In the genomic region with DNA sequence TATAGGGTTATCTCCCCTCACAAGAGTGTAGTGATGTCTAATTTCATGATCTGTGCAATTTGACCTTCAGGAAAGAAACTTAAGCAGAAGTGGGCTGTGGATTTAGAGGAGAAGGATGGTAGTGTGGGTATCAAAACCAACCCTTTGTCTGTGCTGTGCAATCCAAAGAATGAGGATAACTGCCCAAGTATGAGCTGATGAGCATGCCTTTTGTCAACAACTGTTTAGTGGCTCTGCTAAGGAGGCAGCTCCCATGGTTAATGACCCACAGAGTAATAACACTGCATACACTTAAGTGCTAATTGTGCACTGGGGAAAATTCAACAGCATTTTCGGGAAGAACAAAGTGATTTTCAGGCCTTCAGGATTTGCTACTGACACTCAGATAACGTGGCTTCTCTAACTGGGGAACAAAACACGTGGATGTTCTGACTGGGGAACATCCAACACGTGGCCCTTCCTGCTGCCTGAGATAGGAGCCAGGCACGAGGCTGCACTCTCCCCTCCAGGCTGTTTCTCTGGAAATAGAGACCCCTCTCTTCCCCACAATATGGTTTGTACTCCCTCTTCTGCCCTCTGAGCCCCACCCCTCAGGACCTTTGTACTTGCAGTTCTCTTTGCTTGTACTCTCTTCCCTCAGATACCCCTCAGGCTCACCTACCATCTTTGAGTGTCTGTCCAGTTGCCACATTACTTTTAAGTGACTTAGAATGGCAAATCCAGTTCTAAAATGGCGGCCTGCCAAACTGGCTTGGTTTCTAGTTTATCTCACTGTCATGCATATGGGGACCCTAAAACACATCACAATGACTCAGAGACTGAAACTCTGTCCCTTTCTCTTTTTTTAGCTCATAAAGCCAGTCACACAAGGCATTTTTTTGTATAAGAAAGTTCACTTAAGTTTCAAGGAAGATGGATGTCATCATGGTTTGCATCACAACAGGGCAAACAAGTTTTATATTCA, we compare ENCODE assay signal across 22 cellular contexts.
DNase-seq lines count a peak whose midpoint lies in the region; ATAC-seq and TF ChIP-seq lines count a peak whose summit lies in the region.
"Had no signal": no experiment of that assay in that cellular context is flagged by ENCODE, and none has a peak within 500 bp of the region (broad histone marks: within the 10 kb centered on the region; RNA-seq: fewer than 3 reads in every experiment).

No MANE protein-coding gene starts in this region.

- H3K9me3 ChIP-seq in OCI-LY7 (ENCODE audit: low read length) (no peaks in the 10 kb centered on the region), mesenchymal stem cell (ENCODE audit: control insufficient read depth, low read length) (no peaks in the 10 kb centered on the region)
- H3K9me3 ChIP-seq: BLaER1, Peyer's patch, SJCRH30 had no signal

- no peak overlapping the region for H3K4me3 Mint-ChIP-seq in activated CD8-positive, alpha-beta T cell treated with anti-CD3 and anti-CD28 coated beads for 36 hours
- H3K4me3 Mint-ChIP-seq in activated CD8-positive, alpha-beta T cell treated with anti-CD3 and anti-CD28 coated beads, Interleukin-2, amount 10 ng/mL, durations not matched to agents 7 days and 5 days: no peak overlapping the region
- H3K4me3 Mint-ChIP-seq in type B pancreatic cell: no peak overlapping the region
- H3K4me3 Mint-ChIP-seq: CD4-positive, CD25-positive, alpha-beta regulatory T cell had no signal

- no peak overlapping the region for H2BK120ac ChIP-seq in mesenchymal stem cell (ENCODE audit: low read depth, low read length)

- WGBS in mesenchymal stem cell: 52% methylated on average over 6 of the region's 6 CpGs

- no peak overlapping the region for H2BK12ac ChIP-seq in mesenchymal stem cell (ENCODE audit: low read length in 2 of 2)

- H3K9me2 ChIP-seq in OCI-LY7 (ENCODE audit: insufficient read depth, low read length): no peaks in the 10 kb centered on the region

- H4K20me1 ChIP-seq in OCI-LY7 (ENCODE audit: insufficient read depth, low read length): no peaks in the 10 kb centered on the region
- H4K20me1 ChIP-seq: BLaER1 had no signal

- H4K91ac ChIP-seq in mesenchymal stem cell (ENCODE audit: low read length): no peak overlapping the region

- no peak overlapping the region for H3K4ac ChIP-seq in mesenchymal stem cell (ENCODE audit: low read depth in 1 of 2, low read length in 2 of 2)

- no peak for TF ChIP-seq CTCF in activated CD8-positive, alpha-beta T cell treated with anti-CD3 and anti-CD28 coated beads for 36 hours (IDR thresholded peaks at IDR 0.05)
- TF ChIP-seq CTCF in OCI-LY7 (conservative IDR thresholded peaks at IDR 0.05; ENCODE audit: low read length) (no peak), type B pancreatic cell (conservative IDR thresholded peaks at IDR 0.05) (no peak)

- H3K27ac Mint-ChIP-seq in activated CD8-positive, alpha-beta T cell treated with anti-CD3 and anti-CD28 coated beads for 36 hours: no peak overlapping the region
- no peak overlapping the region for H3K27ac Mint-ChIP-seq in activated CD8-positive, alpha-beta T cell treated with anti-CD3 and anti-CD28 coated beads, Interleukin-2, amount 10 ng/mL, durations not matched to agents 7 days and 5 days
- H3K27ac Mint-ChIP-seq in type B pancreatic cell: peak overlapping the region; percentile 76
- H3K27ac Mint-ChIP-seq: CD4-positive, CD25-positive, alpha-beta regulatory T cell had no signal

- no peak for ATAC-seq in activated CD8-positive, alpha-beta T cell treated with anti-CD3 and anti-CD28 coated beads for 36 hours
- no peak for ATAC-seq in activated CD8-positive, alpha-beta T cell treated with anti-CD3 and anti-CD28 coated beads, Interleukin-2, amount 10 ng/mL, durations not matched to agents 7 days and 5 days
- ATAC-seq in HG03571 (IDR thresholded peaks at IDR 0.05; ENCODE audit: unreplicated experiment) (no peak), HG03460 (IDR thresholded peaks at IDR 0.05; ENCODE audit: unreplicated experiment) (no peak)
- ATAC-seq: SK-N-SH treated with all-trans-retinoic acid at 6 μM for 48 hours had no signal

- H2BK15ac ChIP-seq in mesenchymal stem cell (ENCODE audit: low read depth, poor library complexity, severe bottlenecking): no peak overlapping the region

- POLR2A ChIA-PET in activated CD8-positive, alpha-beta T cell treated with anti-CD3 and anti-CD28 coated beads for 36 hours (lab: Charles Lee): no interaction called here
- POLR2A ChIA-PET in activated CD8-positive, alpha-beta T cell treated with anti-CD3 and anti-CD28 coated beads, Interleukin-2, amount 10 ng/mL, durations not matched to agents 7 days and 5 days (lab: Charles Lee): no interaction called here
- POLR2A ChIA-PET in OCI-LY7 (lab: Charles Lee): interaction anchor here (0.6 to 1.8 kb wide), 3 partner anchors 10 to 331 kb away, joined by 3 to 5 read pairs (median 3); no protein-coding TSS in a partner anchor

- no peak overlapping the region for H3K9ac ChIP-seq in mesenchymal stem cell (ENCODE audit: low read length)
- H3K9ac ChIP-seq: BLaER1 had no signal

- H3K36me3 Mint-ChIP-seq in activated CD8-positive, alpha-beta T cell treated with anti-CD3 and anti-CD28 coated beads for 36 hours (ENCODE audit: low read depth): no peaks in the 10 kb centered on the region
- H3K36me3 Mint-ChIP-seq in activated CD8-positive, alpha-beta T cell treated with anti-CD3 and anti-CD28 coated beads, Interleukin-2, amount 10 ng/mL, durations not matched to agents 7 days and 5 days (ENCODE audit: low read depth): no peaks in the 10 kb centered on the region
- H3K36me3 Mint-ChIP-seq in type B pancreatic cell: no peaks in the 10 kb centered on the region
- H3K36me3 Mint-ChIP-seq: CD4-positive, CD25-positive, alpha-beta regulatory T cell had no signal

- peaks cover 4% of the 10 kb centered on the region for H3K27me3 Mint-ChIP-seq in activated CD8-positive, alpha-beta T cell treated with anti-CD3 and anti-CD28 coated beads for 36 hours
- H3K27me3 Mint-ChIP-seq in activated CD8-positive, alpha-beta T cell treated with anti-CD3 and anti-CD28 coated beads, Interleukin-2, amount 10 ng/mL, durations not matched to agents 7 days and 5 days (ENCODE audit: low read depth): peaks cover 10% of the 10 kb centered on the region
- no peaks in the 10 kb centered on the region for H3K27me3 Mint-ChIP-seq in type B pancreatic cell

- H3K23ac ChIP-seq in mesenchymal stem cell (ENCODE audit: low read length in 2 of 2): no peak overlapping the region

- no peak overlapping the region for H3K18ac ChIP-seq in mesenchymal stem cell (ENCODE audit: low read depth in 1 of 2, low read length in 2 of 2)

- no peaks in the 10 kb centered on the region for H3K4me1 Mint-ChIP-seq in activated CD8-positive, alpha-beta T cell treated with anti-CD3 and anti-CD28 coated beads for 36 hours (ENCODE audit: low read depth)
- no peaks in the 10 kb centered on the region for H3K4me1 Mint-ChIP-seq in activated CD8-positive, alpha-beta T cell treated with anti-CD3 and anti-CD28 coated beads, Interleukin-2, amount 10 ng/mL, durations not matched to agents 7 days and 5 days (ENCODE audit: low read depth)
- no peaks in the 10 kb centered on the region for H3K4me1 Mint-ChIP-seq in type B pancreatic cell (ENCODE audit: unreplicated experiment)
- H3K4me1 Mint-ChIP-seq: CD4-positive, CD25-positive, alpha-beta regulatory T cell had no signal

- no peaks in the 10 kb centered on the region for H3K79me2 ChIP-seq in OCI-LY7 (ENCODE audit: insufficient read depth, low read depth, low read length)

- no peaks in the 10 kb centered on the region for H3K79me1 ChIP-seq in mesenchymal stem cell (replicated peaks; ENCODE audit: low read length, poor library complexity, severe bottlenecking)

- no peak overlapping the region for H4K8ac ChIP-seq in mesenchymal stem cell (ENCODE audit: low read length)

- H2AFZ ChIP-seq in OCI-LY7 (ENCODE audit: low read length): 0 out of 2 replicates have a peak overlapping the region, but pooled peaks have one; percentile 24
- peak overlapping the region; percentile 16 for H2AFZ ChIP-seq in mesenchymal stem cell (ENCODE audit: low read depth, low read length)

- CTCF ChIA-PET in activated CD8-positive, alpha-beta T cell treated with anti-CD3 and anti-CD28 coated beads for 36 hours (lab: Charles Lee): no interaction called here
- CTCF ChIA-PET in activated CD8-positive, alpha-beta T cell treated with anti-CD3 and anti-CD28 coated beads, Interleukin-2, amount 10 ng/mL, durations not matched to agents 7 days and 5 days (lab: Charles Lee): no interaction called here
- CTCF ChIA-PET in OCI-LY7 (lab: Charles Lee; ENCODE audit: unreplicated experiment): no interaction called here

- no TSS peak for BruUV-seq in OCI-LY7 (replicated peaks; lab: Mats Ljungman, UMichigan)

- no peaks in the 10 kb centered on the region for H3K9me3 Mint-ChIP-seq in activated CD8-positive, alpha-beta T cell treated with anti-CD3 and anti-CD28 coated beads for 36 hours
- H3K9me3 Mint-ChIP-seq in activated CD8-positive, alpha-beta T cell treated with anti-CD3 and anti-CD28 coated beads, Interleukin-2, amount 10 ng/mL, durations not matched to agents 7 days and 5 days (ENCODE audit: insufficient read depth): no peaks in the 10 kb centered on the region
- H3K9me3 Mint-ChIP-seq in type B pancreatic cell: peaks cover 15% of the 10 kb centered on the region

- H3K4me3 ChIP-seq in OCI-LY7 (ENCODE audit: low read depth, low read length, poor library complexity, severe bottlenecking) (no peak overlapping the region), mesenchymal stem cell (ENCODE audit: insufficient read depth in 1 of 2, low read depth in 1 of 2, low read length in 2 of 2) (no peak overlapping the region)
- H3K4me3 ChIP-seq: BLaER1, Peyer's patch, SJCRH30 had no signal

- H3K27ac ChIP-seq in OCI-LY7 (ENCODE audit: low read depth, low read length, poor library complexity, severe bottlenecking): no peak overlapping the region
- H3K27ac ChIP-seq in mesenchymal stem cell (ENCODE audit: low read length, poor library complexity, severe bottlenecking): no peak overlapping the region
- H3K27ac ChIP-seq: BLaER1, Peyer's patch, SJCRH30 had no signal

- peak; percentile 3 for DNase-seq in activated CD8-positive, alpha-beta T cell treated with anti-CD3 and anti-CD28 coated beads for 36 hours
- DNase-seq in activated CD8-positive, alpha-beta T cell treated with anti-CD3 and anti-CD28 coated beads, Interleukin-2, amount 10 ng/mL, durations not matched to agents 7 days and 5 days: no peak
- DNase-seq in OCI-LY7 (ENCODE audit: low spot score) (no peak), mesenchymal stem cell (no peak), type B pancreatic cell (ENCODE audit: extremely low spot score, unreplicated experiment) (no peak), NCI-H2227 (lab: John Stamatoyannopoulos, UW; ENCODE audit: unreplicated experiment) (no peak)
- DNase-seq: CD4-positive, CD25-positive, alpha-beta regulatory T cell; DMS153; DND-41; KG1; MM.1S; NCI-H2081; NCI-H2171 treated with DMSO at 0.1 percent for 48 hours; NCI-H524; NCI-H774; OCI-M1; Peyer's patch; SJCRH30 had no signal

- H3K4me2 ChIP-seq in OCI-LY7 (ENCODE audit: low read length): no peak overlapping the region
- H3K4me2 ChIP-seq in mesenchymal stem cell (ENCODE audit: low read length, poor library complexity, severe bottlenecking): no peak overlapping the region
- H3K4me2 ChIP-seq: BLaER1 had no signal

- intact Hi-C loops in activated CD8-positive, alpha-beta T cell treated with anti-CD3 and anti-CD28 coated beads for 36 hours (cut with micrococcal nuclease): no loop called here
- intact Hi-C loops in OCI-LY7 (cut with micrococcal nuclease; ENCODE audit: unreplicated experiment): no loop called here

- no peaks in the 10 kb centered on the region for H3K36me3 ChIP-seq in OCI-LY7 (ENCODE audit: insufficient read depth, low read length)
- no peaks in the 10 kb centered on the region for H3K36me3 ChIP-seq in mesenchymal stem cell (ENCODE audit: control insufficient read depth in 1 of 2, insufficient read depth in 2 of 2, low read depth in 1 of 2, low read length in 2 of 2)
- H3K36me3 ChIP-seq: BLaER1, Peyer's patch, SJCRH30 had no signal

- no peak overlapping the region for H2BK5ac ChIP-seq in mesenchymal stem cell (ENCODE audit: low read depth, low read length, poor library complexity, severe bottlenecking)

- H2AK5ac ChIP-seq in mesenchymal stem cell (ENCODE audit: low read length, severe bottlenecking): no peak overlapping the region

- H3K4me1 ChIP-seq in OCI-LY7 (ENCODE audit: insufficient read depth, low read length, poor library complexity, severe bottlenecking): peaks cover 20% of the 10 kb centered on the region
- H3K4me1 ChIP-seq in mesenchymal stem cell (ENCODE audit: control insufficient read depth, insufficient read depth, low read depth, low read length): no peaks in the 10 kb centered on the region
- H3K4me1 ChIP-seq: Peyer's patch, SJCRH30 had no signal

- H3K27me3 ChIP-seq in mesenchymal stem cell (ENCODE audit: control insufficient read depth in 1 of 2, insufficient read depth in 1 of 2, low read length in 2 of 2): no peaks in the 10 kb centered on the region
- H3K27me3 ChIP-seq: BLaER1, Peyer's patch, SJCRH30 had no signal

- H3K14ac ChIP-seq in mesenchymal stem cell (ENCODE audit: low read length in 2 of 2): no peak overlapping the region
